ENCODE assay signal across 8 cellular contexts in genomic region chr1:145991799-145992412, GRCh38. TPM values are rescaled to one million over a fixed set of nuclear protein-coding genes. Genes with fewer than 3 reads are reported as not detected.
DNase-seq lines count a peak whose midpoint lies in the region; ATAC-seq and TF ChIP-seq lines count a peak whose summit lies in the region.

No MANE protein-coding gene starts in this region.

- H3K36me3 ChIP-seq in BLaER1 (peaks cover 34% of the 10 kb centered on the region), colonic mucosa (peaks cover 9% of the 10 kb centered on the region)
- peaks cover 36 to 46% (median 37%) of the 10 kb centered on the region in 3 experiments for H3K36me3 ChIP-seq in naive thymus-derived CD4-positive, alpha-beta T cell (ENCODE audit: control insufficient read depth in 2 of 3, insufficient read depth in 3 of 3, low read length in 3 of 3)

- peaks cover 0 to 3% (median 0%) of the 10 kb centered on the region in 5 donors for H3K27me3 Mint-ChIP-seq in naive thymus-derived CD4-positive, alpha-beta T cell

- peaks cover 0 to 14% (median 2%) of the 10 kb centered on the region in 11 donors for H3K9me3 Mint-ChIP-seq in naive thymus-derived CD4-positive, alpha-beta T cell

- H3K4me2 ChIP-seq in BLaER1: peak overlapping the region; percentile 93; the same call in 1 of the 2 replicates

- TF ChIP-seq CTCF in NB4 (IDR thresholded peaks at IDR 0.05; ENCODE audit: low read depth, low read length): no peak
- no peak for TF ChIP-seq CTCF in colonic mucosa (IDR thresholded peaks at IDR 0.05)

- no peak overlapping the region for H3K4me3 ChIP-seq in BLaER1
- no peak overlapping the region for H3K4me3 ChIP-seq in NB4 (ENCODE audit: low read depth, low read length)
- no peak overlapping the region for H3K4me3 ChIP-seq in colonic mucosa
- H3K4me3 ChIP-seq in naive thymus-derived CD4-positive, alpha-beta T cell (ENCODE audit: low read length): peak overlapping the region; percentile 97

- peaks cover 60% of the 10 kb centered on the region for H4K20me1 ChIP-seq in BLaER1

- peak overlapping the region; percentile 57 to 97 (median 89) for H3K27ac Mint-ChIP-seq in naive thymus-derived CD4-positive, alpha-beta T cell

- H3K9me3 ChIP-seq in BLaER1 (no peaks in the 10 kb centered on the region), colonic mucosa (no peaks in the 10 kb centered on the region)
- H3K9me3 ChIP-seq in naive thymus-derived CD4-positive, alpha-beta T cell (ENCODE audit: control insufficient read depth in 2 of 3, low read length in 3 of 3): no peaks in the 10 kb centered on the region

- H3K27me3 ChIP-seq in BLaER1 (no peaks in the 10 kb centered on the region), colonic mucosa (no peaks in the 10 kb centered on the region)
- H3K27me3 ChIP-seq in naive thymus-derived CD4-positive, alpha-beta T cell (ENCODE audit: control insufficient read depth in 2 of 2, insufficient read depth in 2 of 2, low read length in 2 of 2): no peaks in the 10 kb centered on the region

- DNase-seq in NB4 (ENCODE audit: low read depth) (peak; percentile 54), colonic mucosa (no peak), NCI-H524 treated with DMSO at 0.1 percent for 48 hours (lab: John Stamatoyannopoulos, UW) (no peak)
- peak in 2 of 9 donors; percentile 32 to 40 for DNase-seq in naive thymus-derived CD4-positive, alpha-beta T cell

- intact Hi-C loops in colonic mucosa (cut with DNase I): no loop called here
- intact Hi-C loops in naive thymus-derived CD4-positive, alpha-beta T cell (cut with micrococcal nuclease): no loop called here

- peaks cover 31 to 52% (median 50%) of the 10 kb centered on the region in 5 donors for H3K36me3 Mint-ChIP-seq in naive thymus-derived CD4-positive, alpha-beta T cell

- CTCF ChIA-PET in naive thymus-derived CD4-positive, alpha-beta T cell (lab: Charles Lee): interaction anchor here (12.8 kb wide), 1 partner anchor 12 kb away, joined by 193 read pairs; no protein-coding TSS in a partner anchor

- peak overlapping the region; percentile 61 to 99 (median 98) for H3K4me3 Mint-ChIP-seq in naive thymus-derived CD4-positive, alpha-beta T cell

- POLR2A ChIA-PET in naive thymus-derived CD4-positive, alpha-beta T cell (lab: Charles Lee): interaction anchor here (1.7 to 35.8 kb wide), 6 partner anchors 5 to 64 kb away, joined by 9 to 1779 read pairs (median 94); partner anchors contain the start of genes ANKRD34A, HJV, LIX1L and POLR3GL

- H3K4me1 ChIP-seq in BLaER1: peaks cover 35% of the 10 kb centered on the region
- H3K4me1 ChIP-seq in colonic mucosa: no peaks in the 10 kb centered on the region
- H3K4me1 ChIP-seq in naive thymus-derived CD4-positive, alpha-beta T cell (ENCODE audit: control insufficient read depth in 2 of 2, insufficient read depth in 2 of 2, low read length in 2 of 2): peaks cover 13 to 41% of the 10 kb centered on the region in 2 donors

- TF ChIP-seq POLR2A in NB4 (IDR thresholded peaks at IDR 0.05; ENCODE audit: extremely low read depth, insufficient read length): no peak

- ATAC-seq in naive thymus-derived CD4-positive, alpha-beta T cell: no peak
- no peak for ATAC-seq in HG02798 (IDR thresholded peaks at IDR 0.05; ENCODE audit: poor library complexity, unreplicated experiment)
- no peak for ATAC-seq in GM21786 (IDR thresholded peaks at IDR 0.05; ENCODE audit: unreplicated experiment)
- ATAC-seq in HG02610 (IDR thresholded peaks at IDR 0.05; ENCODE audit: unreplicated experiment): no peak

- H3K27ac ChIP-seq in BLaER1 (no peak overlapping the region), colonic mucosa (peak overlapping the region; percentile 94)
- peak overlapping the region; percentile 91 for H3K27ac ChIP-seq in naive thymus-derived CD4-positive, alpha-beta T cell (ENCODE audit: low read depth, low read length)

- H3K4me1 Mint-ChIP-seq in naive thymus-derived CD4-positive, alpha-beta T cell: peaks cover 42 to 65% (median 60%) of the 10 kb centered on the region in 7 donors

- no peak overlapping the region for H3K9ac ChIP-seq in BLaER1
- peak overlapping the region in 1 of 2 donors; percentile 38 for H3K9ac ChIP-seq in colonic mucosa (ENCODE audit: low read depth in 2 of 2, low read length in 2 of 2)

RNA-seq across cellular contexts. Expression of gene TXNIP, which starts 4.5 kb away (rescaled TPM):
- total RNA-seq in colonic mucosa: 100 to 1,000 TPM; 302 to 496 TPM
- 1,000 to 10,000 TPM in 1 of 5 experiments, 100 to 1,000 TPM in 4; 498 to 1,101 (median 659) TPM for total RNA-seq in naive thymus-derived CD4-positive, alpha-beta T cell
- polyA plus RNA-seq in naive thymus-derived CD4-positive, alpha-beta T cell: 1,000 to 10,000 TPM; 3,808 to 5,430 TPM

RNA-seq across cellular contexts. Expression of gene POLR3GL, which starts 27.4 kb away (rescaled TPM):
- total RNA-seq in colonic mucosa: 10 to 100 TPM; 12.6 to 16.1 TPM
- 10 to 100 TPM; 20.7 to 37.5 (median 25.5) TPM for total RNA-seq in naive thymus-derived CD4-positive, alpha-beta T cell
- polyA plus RNA-seq in naive thymus-derived CD4-positive, alpha-beta T cell: 100 to 1,000 TPM in 1 of 2 donors, 10 to 100 TPM in 1; 99.6 to 113 TPM

RNA-seq across cellular contexts. Expression of gene ANKRD34A, which starts 27.5 kb away (rescaled TPM):
- total RNA-seq in colonic mucosa: under 1 TPM; 0.21 to 0.44 TPM
- total RNA-seq in naive thymus-derived CD4-positive, alpha-beta T cell: 1 to 10 TPM in 3 of 5 experiments, under 1 TPM in 2; 0.54 to 1.5 (median 1.2) TPM
- polyA plus RNA-seq in naive thymus-derived CD4-positive, alpha-beta T cell: under 1 TPM; 0.11 to 0.22 TPM

RNA-seq across cellular contexts. Expression of gene HJV, which starts 29.6 kb away (rescaled TPM):
- not detected for total RNA-seq in colonic mucosa
- not detected for total RNA-seq in naive thymus-derived CD4-positive, alpha-beta T cell
- not detected for polyA plus RNA-seq in naive thymus-derived CD4-positive, alpha-beta T cell

RNA-seq across cellular contexts. Expression of gene LIX1L, which starts 34.1 kb away (rescaled TPM):
- 1 to 10 TPM; 4.7 to 8.6 TPM for total RNA-seq in colonic mucosa
- total RNA-seq in naive thymus-derived CD4-positive, alpha-beta T cell: 10 to 100 TPM; 31.6 to 59.2 (median 47.6) TPM
- polyA plus RNA-seq in naive thymus-derived CD4-positive, alpha-beta T cell: 10 to 100 TPM; 29.3 to 32.1 TPM
